ENCODE assay signal across 8 cellular contexts in genomic region chr2:85215074-85216050, GRCh38.
A peak's percentile ranks its signal among the peaks of the same experiment; 100 is the strongest.
DNase-seq lines count a peak whose midpoint lies in the region; ATAC-seq, FAIRE-seq and TF ChIP-seq lines count a peak whose summit lies in the region.

No MANE protein-coding gene starts in this region.

- H3K9ac ChIP-seq in GM12878 (ENCODE audit: control insufficient read depth, insufficient read depth, low read length): no peak overlapping the region
- H3K9ac ChIP-seq in HepG2 (ENCODE audit: insufficient read depth, low read depth, low read length): no peak overlapping the region

- SMC1A ChIA-PET in GM12878 (lab: Charles Lee; ENCODE audit: uncharacterized antibody, unreplicated experiment): interaction anchor here (1.3 kb wide), 1 partner anchor 289 kb away, joined by 3 read pairs; no protein-coding TSS in a partner anchor

- TF ChIP-seq EP300 in GM12878 (IDR thresholded peaks at IDR 0.05; ENCODE audit: borderline replicate concordance in 1 of 2, control insufficient read depth in 1 of 2, low read depth in 2 of 2, low read length in 2 of 2): no peak
- TF ChIP-seq EP300 in HepG2 (IDR thresholded peaks at IDR 0.05; ENCODE audit: low read depth in 2 of 2, low read length in 2 of 2): no peak
- TF ChIP-seq EP300 in HepG2 (CRISPR knock-in tag; IDR thresholded peaks at IDR 0.05; ENCODE audit: borderline replicate concordance): no peak

- H3K27ac Mint-ChIP-seq in activated T-cell treated with anti-CD3 and anti-CD28 coated beads, Interleukin-2, amount 50 U/mL, for 72 hours: no peak overlapping the region

- no peaks in the 10 kb centered on the region for H3K27me3 ChIP-seq in left ventricle myocardium inferior (ENCODE audit: low read depth)
- no peaks in the 10 kb centered on the region for H3K27me3 ChIP-seq in GM12878 (replicated peaks in 1 of 2; ENCODE audit: control insufficient read depth in 2 of 2, insufficient read depth in 2 of 2, low read length in 1 of 2)
- H3K27me3 ChIP-seq in HepG2 (ENCODE audit: control insufficient read depth in 1 of 2, insufficient read depth in 2 of 2, low read length in 2 of 2): peaks cover 10 to 53% of the 10 kb centered on the region in 2 experiments; a peak in 4 of 5 replicates
- no peaks in the 10 kb centered on the region for H3K27me3 ChIP-seq in vagina

- H3K79me2 ChIP-seq in GM12878 (ENCODE audit: control insufficient read depth, insufficient read depth, low read length) (no peaks in the 10 kb centered on the region), HepG2 (ENCODE audit: insufficient read depth, low read length) (no peaks in the 10 kb centered on the region)

- TF ChIP-seq POLR2A in GM12878 (IDR thresholded peaks at IDR 0.05; ENCODE audit: low read depth, low read length) (no peak), HepG2 (IDR thresholded peaks at IDR 0.05; ENCODE audit: insufficient read depth in 1 of 2, low read depth in 2 of 2, low read length in 2 of 2) (no peak), vagina (IDR thresholded peaks at IDR 0.05) (no peak)

- CTCF ChIA-PET in GM12878 (lab: Yijun Ruan, JAX): interaction anchor here (1.9 kb wide), 1 partner anchor 24 kb away, joined by 6 read pairs; no protein-coding TSS in a partner anchor
- CTCF ChIA-PET in HepG2 (lab: Yijun Ruan, JAX; ENCODE audit: low intra/inter-chr PET ratio, low total read pairs): no interaction called here

- H3K4me3 ChIP-seq in left ventricle myocardium inferior (no peak overlapping the region), GM12878 (no peak overlapping the region), HepG2 (replicated peaks in 1 of 3; ENCODE audit: insufficient read depth in 1 of 3, low read depth in 2 of 3, low read length in 3 of 3) (no peak overlapping the region), vagina (no peak overlapping the region)

- peak; percentile 41 for ATAC-seq in Right ventricle myocardium inferior
- peak; percentile 62 for ATAC-seq in GM12878
- peak; percentile 76 for ATAC-seq in HepG2
- no peak for ATAC-seq in activated T-cell treated with anti-CD3 and anti-CD28 coated beads, Interleukin-2, amount 50 U/mL, for 72 hours (replicated peaks in 1 of 2)

- H3K36me3 ChIP-seq in left ventricle myocardium inferior (no peaks in the 10 kb centered on the region), GM12878 (ENCODE audit: control insufficient read depth in 2 of 2, insufficient read depth in 2 of 2, low read length in 1 of 2) (no peaks in the 10 kb centered on the region), HepG2 (replicated peaks in 1 of 2; ENCODE audit: control insufficient read depth in 1 of 2, insufficient read depth in 2 of 2, low read length in 2 of 2) (no peaks in the 10 kb centered on the region), vagina (no peaks in the 10 kb centered on the region)

- H3K27ac ChIP-seq in left ventricle myocardium inferior (replicated peaks): no peak overlapping the region
- no peak overlapping the region for H3K27ac ChIP-seq in GM12878 (ENCODE audit: control insufficient read depth, insufficient read depth)
- no peak overlapping the region for H3K27ac ChIP-seq in HepG2 (ENCODE audit: extremely low read length, insufficient read depth, low read length)
- H3K27ac ChIP-seq in vagina: peak overlapping the region; percentile 19

- DNase-seq in Right ventricle myocardium inferior (ENCODE audit: missing footprints) (no peak), left ventricle myocardium inferior (no peak), GM12878 (ENCODE audit: low read depth, low spot score) (no peak), HepG2 (ENCODE audit: low spot score) (peak; percentile 27), vagina (ENCODE audit: extremely low spot score in 2 of 2) (no peak), T1000 (lab: John Stamatoyannopoulos, UW) (no peak), T-helper 9 cell (no peak)
- no peak for DNase-seq in activated T-cell treated with anti-CD3 and anti-CD28 coated beads, Interleukin-2, amount 50 U/mL, for 72 hours

- POLR2A ChIA-PET in GM12878 (lab: Charles Lee): interaction anchor here (0.6 kb wide), 1 partner anchor 19 kb away, joined by 5 read pairs; no protein-coding TSS in a partner anchor
- POLR2A ChIA-PET in HepG2 (lab: Yijun Ruan, JAX): no interaction called here

- H3K4me2 ChIP-seq in GM12878 (ENCODE audit: control insufficient read depth, insufficient read depth) (no peak overlapping the region), HepG2 (ENCODE audit: low read depth, low read length) (no peak overlapping the region)

- no peak overlapping the region for H3K4me3 Mint-ChIP-seq in activated T-cell treated with anti-CD3 and anti-CD28 coated beads, Interleukin-2, amount 50 U/mL, for 72 hours

- TF ChIP-seq CTCF in left ventricle myocardium inferior (IDR thresholded peaks at IDR 0.05; ENCODE audit: borderline replicate concordance) (no peak), GM12878 (IDR thresholded peaks at IDR 0.05 in 2 of 3, conservative IDR thresholded peaks at IDR 0.05 in 1 of 3; ENCODE audit: control insufficient read depth in 2 of 3, extremely low read depth in 1 of 3, insufficient read depth in 1 of 3, low read depth in 3 of 3, low read length in 3 of 3) (peak; percentile 3 to 27 (median 15); a peak in 2 of 6 replicates), HepG2 (CRISPR knock-in tag; IDR thresholded peaks at IDR 0.05) (peak; percentile 64), vagina (IDR thresholded peaks at IDR 0.05) (no peak)

- H3K4me1 ChIP-seq in left ventricle myocardium inferior: peaks cover 48% of the 10 kb centered on the region
- no peaks in the 10 kb centered on the region for H3K4me1 ChIP-seq in GM12878 (ENCODE audit: control insufficient read depth, insufficient read depth, low read length)
- H3K4me1 ChIP-seq in HepG2 (ENCODE audit: insufficient read depth, low read length): no peaks in the 10 kb centered on the region
- H3K4me1 ChIP-seq in vagina: peaks cover 33% of the 10 kb centered on the region

- no peak for TF ChIP-seq RAD21 in GM12878 (IDR thresholded peaks at IDR 0.05; ENCODE audit: insufficient read depth, low read depth, low read length)
- no peak; the same call in 1 of the 2 replicates for TF ChIP-seq RAD21 in HepG2 (CRISPR knock-in tag; IDR thresholded peaks at IDR 0.05)

- peaks cover 31% of the 10 kb centered on the region for H3K27me3 Mint-ChIP-seq in activated T-cell treated with anti-CD3 and anti-CD28 coated beads, Interleukin-2, amount 50 U/mL, for 72 hours (ENCODE audit: low read depth)

- no peak overlapping the region for H2AFZ ChIP-seq in GM12878 (ENCODE audit: control insufficient read depth, low read depth, low read length)
- no peak overlapping the region for H2AFZ ChIP-seq in HepG2 (ENCODE audit: low read length)

- RAD21 ChIA-PET in GM12878 (lab: Charles Lee; ENCODE audit: unreplicated experiment): no interaction called here

- H4K20me1 ChIP-seq in GM12878 (ENCODE audit: control insufficient read depth, insufficient read depth) (no peaks in the 10 kb centered on the region; the same call in 1 of the 2 replicates), HepG2 (ENCODE audit: insufficient read depth, low read length) (no peaks in the 10 kb centered on the region)

- intact Hi-C loops in Right ventricle myocardium inferior (cut with DNase I) (no loop called here), left ventricle myocardium inferior (cut with micrococcal nuclease) (no loop called here), GM12878 (cut with micrococcal nuclease; ENCODE audit: unreplicated experiment) (loop anchor here (5.0 kb wide), 1 partner anchor 148 kb away; no protein-coding TSS in a partner anchor), HepG2 (cut with micrococcal nuclease; ENCODE audit: unreplicated experiment) (loop anchor here (1.0 kb wide), 2 partner anchors 84 to 148 kb away; no protein-coding TSS in a partner anchor), vagina (cut with DNase I) (no loop called here)

- 33% methylated on average over 19 of the region's 20 CpGs for WGBS in GM12878 (ENCODE audit: insufficient coverage, insufficient replicate concordance, low lambda C conversion rate, missing lambda C conversion rate)
- 27% methylated on average over 20 of the region's 20 CpGs for WGBS in HepG2 (ENCODE audit: low lambda C conversion rate)

- H3K9me3 ChIP-seq in left ventricle myocardium inferior (replicated peaks) (no peaks in the 10 kb centered on the region), GM12878 (replicated peaks; ENCODE audit: control insufficient read depth, insufficient read depth, low read length) (no peaks in the 10 kb centered on the region), HepG2 (ENCODE audit: low read length) (no peaks in the 10 kb centered on the region), vagina (no peaks in the 10 kb centered on the region)

- in situ Hi-C loops in GM12878 (cut with MboI): no loop called here
- in situ Hi-C loops in HepG2 (cut with HindIII; ENCODE audit: extremely low pct_ligation_motif_present, low pct_unique_long_range_greater_than_20kb): no loop called here

- no peaks in the 10 kb centered on the region for H3K36me3 Mint-ChIP-seq in activated T-cell treated with anti-CD3 and anti-CD28 coated beads, Interleukin-2, amount 50 U/mL, for 72 hours (ENCODE audit: insufficient read depth in 2 of 2)

- BruUV-seq in GM12878 (replicated peaks; lab: Mats Ljungman, UMichigan): no TSS peak
- BruUV-seq in HepG2 (replicated peaks; lab: Mats Ljungman, UMichigan): no TSS peak

- H3K9me3 Mint-ChIP-seq in activated T-cell treated with anti-CD3 and anti-CD28 coated beads, Interleukin-2, amount 50 U/mL, for 72 hours: no peaks in the 10 kb centered on the region

- no peak for FAIRE-seq in GM12878 (lab: Jason Lieb, UNC)
- FAIRE-seq in HepG2 (lab: Jason Lieb, UNC): peak; percentile 60

- no peaks in the 10 kb centered on the region for H3K4me1 Mint-ChIP-seq in activated T-cell treated with anti-CD3 and anti-CD28 coated beads, Interleukin-2, amount 50 U/mL, for 72 hours (ENCODE audit: low read depth)

TF ChIP-seq in HepG2, 621 proteins besides CTCF, POLR2A, EP300 and RAD21 (continues in another document):
- peak; percentile 63 for TF ChIP-seq ONECUT2 (CRISPR knock-in tag; IDR thresholded peaks at IDR 0.05)

Comparison
In these comparisons a context has a peak if more than half of its experiments do, and no peak if none do; other contexts are left out.
1. ATAC-seq: peak in Right ventricle myocardium inferior (single experiment), GM12878 (single experiment) and HepG2 (single experiment); none in activated T-cell treated with anti-CD3 and anti-CD28 coated beads, Interleukin-2, amount 50 U/mL, for 72 hours (0 of 2).
2. CTCF ChIP-seq: peak in GM12878 (3 of 3) and HepG2 (single experiment); none in left ventricle myocardium inferior (single experiment) and vagina (0 of 3).
3. intact Hi-C loops: an anchor here in GM12878 (5.0 kb wide) and HepG2 (1.0 kb wide); none called in Right ventricle myocardium inferior, left ventricle myocardium inferior and vagina.